Comparison of ENCODE assay signal across 7 cellular contexts in the genomic region with DNA sequence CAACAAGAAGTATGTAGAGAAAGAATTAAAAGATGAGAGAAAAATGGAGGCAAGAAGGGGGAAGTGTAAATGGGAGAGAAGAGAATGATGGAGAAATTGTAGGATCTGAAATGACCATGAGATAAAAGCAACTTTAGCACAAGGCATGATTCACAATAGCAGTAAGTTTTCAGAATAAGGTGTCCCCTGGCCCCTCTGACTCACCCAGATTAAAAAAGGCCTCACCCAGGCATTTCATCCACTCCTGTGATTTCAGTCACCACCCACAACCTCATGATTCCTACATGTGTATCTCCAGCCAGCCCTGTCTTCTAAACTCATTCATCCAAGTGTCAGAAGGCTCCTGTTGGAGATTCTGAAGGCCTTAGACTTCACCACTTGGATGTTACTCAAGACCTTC. TPM values are rescaled to one million over a fixed set of nuclear protein-coding genes. Genes with fewer than 3 reads are reported as not detected.
A peak's percentile ranks its signal among the peaks of the same experiment; 100 is the strongest.
DNase-seq lines count a peak whose midpoint lies in the region; FAIRE-seq and TF ChIP-seq lines count a peak whose summit lies in the region.

No MANE protein-coding gene starts in this region.

- TF ChIP-seq CTCF in choroid plexus epithelial cell (conservative IDR thresholded peaks at IDR 0.05; ENCODE audit: low read depth, low read length), result no peak

- DNase-seq in GM19239 (ENCODE audit: insufficient read length, low spot score) (no peak), RPMI7951 (ENCODE audit: low read depth) (peak; percentile 46), choroid plexus epithelial cell (ENCODE audit: low read depth) (peak; percentile 54), NCI-H1092 treated with DMSO at 0.1 percent for 48 hours (lab: John Stamatoyannopoulos, UW) (no peak), NCI-H526 treated with DMSO at 0.1 percent for 48 hours (lab: John Stamatoyannopoulos, UW) (no peak), iPS-NIHi11 (ENCODE audit: low spot score) (no peak)
- peak; percentile 58 for DNase-seq in stimulated activated CD8-positive, alpha-beta memory T cell treated with anti-CD3 and anti-CD28 coated beads, Interleukin-4, amount 100 ng/mL, for 48 hours

- no peak overlapping the region for H3K4me3 ChIP-seq in choroid plexus epithelial cell (ENCODE audit: low read depth, low read length)

- peak; percentile 63 for FAIRE-seq in GM19239 (lab: Jason Lieb, UNC)

RNA-seq across cellular contexts. Expression of a gene that starts 56.6 kb away (rescaled TPM):
- 127 and 129 TPM in 2 replicates for total RNA-seq in RPMI7951 (2014; rRNA removed; shearing (Covaris generic))

Comparison
In these comparisons a context has a peak if more than half of its experiments do, and no peak if none do; other contexts are left out.
1. DNase-seq: peak in RPMI7951 (single experiment), choroid plexus epithelial cell (single experiment) and stimulated activated CD8-positive, alpha-beta memory T cell treated with anti-CD3 and anti-CD28 coated beads, Interleukin-4, amount 100 ng/mL, for 48 hours (single experiment); none in GM19239 (single experiment), NCI-H1092 treated with DMSO at 0.1 percent for 48 hours (single experiment), NCI-H526 treated with DMSO at 0.1 percent for 48 hours (single experiment) and iPS-NIHi11 (single experiment).